Comparison of ENCODE assay signal across 19 cellular contexts in genomic region chr6:89085409-89086012, GRCh38.
DNase-seq lines count a peak whose midpoint lies in the region; FAIRE-seq and TF ChIP-seq lines count a peak whose summit lies in the region.
"Had no signal": no experiment of that assay in that cellular context is flagged by ENCODE, and none has a peak within 500 bp of the region (broad histone marks: within the 10 kb centered on the region; RNA-seq: fewer than 3 reads in every experiment).

No MANE protein-coding gene starts in this region.

- peak overlapping the region; percentile 22 for H3K4me3 Mint-ChIP-seq in activated naive CD8-positive, alpha-beta T cell

- H3K27ac Mint-ChIP-seq in activated naive CD8-positive, alpha-beta T cell = peak overlapping the region; percentile 80

- H3K9me3 Mint-ChIP-seq in activated naive CD8-positive, alpha-beta T cell (ENCODE audit: low read depth) = no peaks in the 10 kb centered on the region

- peaks cover 72 to 73% of the 10 kb centered on the region in 2 experiments for H3K4me1 ChIP-seq in neutrophil (ENCODE audit: control insufficient read depth in 1 of 2, insufficient read depth in 1 of 2, low read depth in 1 of 2, low read length in 1 of 2)

- H3K9me3 ChIP-seq in neutrophil = no peaks in the 10 kb centered on the region
- H3K9me3 ChIP-seq: tibial artery had no signal

- H3K36me3 Mint-ChIP-seq in activated naive CD8-positive, alpha-beta T cell = peaks cover 9% of the 10 kb centered on the region

- no peak for TF ChIP-seq POLR2A in H54 (IDR thresholded peaks at IDR 0.05; ENCODE audit: low read depth, low read length)

- peak; percentile 30 for FAIRE-seq in H54 (lab: Jason Lieb, UNC)

- H3K27ac ChIP-seq in neutrophil = peak overlapping the region; percentile 99
- H3K27ac ChIP-seq: PC-9 had no signal

- TF ChIP-seq CTCF in fibroblast of pulmonary artery (IDR thresholded peaks at IDR 0.05; ENCODE audit: low read length, missing control alignments) (no peak), neutrophil (IDR thresholded peaks at IDR 0.05) (no peak)

- peaks cover 59% of the 10 kb centered on the region for H3K4me1 Mint-ChIP-seq in activated naive CD8-positive, alpha-beta T cell (ENCODE audit: low read depth)

- H3K4me3 ChIP-seq in fibroblast of pulmonary artery (replicated peaks; ENCODE audit: low read depth, low read length) (no peak overlapping the region), neutrophil (ENCODE audit: low read depth in 1 of 2, low read length in 1 of 2) (peak overlapping the region in 1 of 2 experiments; percentile 1)
- H3K4me3 ChIP-seq: lung, PC-9 had no signal

- no peak for DNase-seq in H54 (ENCODE audit: insufficient read length, low spot score)
- peak; percentile 44 for DNase-seq in fibroblast of pulmonary artery (ENCODE audit: low read depth)
- no peak for DNase-seq in nucleus accumbens (lab: John Stamatoyannopoulos, UW)
- no peak for DNase-seq in DMS 273 (lab: John Stamatoyannopoulos, UW; ENCODE audit: unreplicated experiment)
- DNase-seq in activated CD4-positive, alpha-beta T cell treated with anti-CD3 and anti-CD28 coated beads, Interleukin-2, amount 50 U/mL, for 4 hours = no peak
- DNase-seq: activated CD8-positive, alpha-beta memory T cell treated with anti-CD3 and anti-CD28 coated beads for 24 hours; activated effector memory CD4-positive, alpha-beta T cell treated with anti-CD3 and anti-CD28 coated beads, Interleukin-2, amount 50 U/mL, for 16 hours; C1 segment of cervical spinal cord; DND-41; effector CD4-positive, alpha-beta T cell; foreskin fibroblast; NCI-H2029 treated with DMSO at 0.1 percent for 48 hours; NCI-H526; PC-9; stimulated activated CD4-positive, alpha-beta T cell treated with anti-CD3 and anti-CD28 coated beads, Interleukin-4, amount 100 ng/mL, for 24 hours; tibial artery had no signal

- H3K27me3 Mint-ChIP-seq in activated naive CD8-positive, alpha-beta T cell = no peaks in the 10 kb centered on the region

- peaks cover 42% of the 10 kb centered on the region for H3K36me3 ChIP-seq in neutrophil

- H3K27me3 ChIP-seq in neutrophil = no peaks in the 10 kb centered on the region
- H3K27me3 ChIP-seq: tibial artery had no signal
